1 cellular context compared by ENCODE assay signal in genomic region chr1:174217787-174218574, GRCh38.
TF ChIP-seq lines count a peak whose summit lies in the region.

No MANE protein-coding gene starts in this region.

TF ChIP-seq in H1, 55 proteins besides CTCF, POLR2A, EP300 and RAD21 (continued from another document):
- TF ChIP-seq USF2 (IDR thresholded peaks at IDR 0.05; ENCODE audit: low read length) (no peak), SP1 (IDR thresholded peaks at IDR 0.05; ENCODE audit: low read depth, low read length) (no peak), BCL11A (IDR thresholded peaks at IDR 0.05; ENCODE audit: low read depth in 2 of 2, low read length in 2 of 2) (no peak)
